Comparison of ENCODE assay signal across 8 cellular contexts in genomic region chr1:155744711-155745283, GRCh38. TPM values are rescaled to one million over a fixed set of nuclear protein-coding genes. Genes with fewer than 3 reads are reported as not detected.
DNase-seq lines count a peak whose midpoint lies in the region; ATAC-seq, FAIRE-seq and TF ChIP-seq lines count a peak whose summit lies in the region.

No MANE protein-coding gene starts in this region.

- no peak for ATAC-seq in SK-N-SH treated with all-trans-retinoic acid at 6 μM for 48 hours
- ATAC-seq in GM18867 (IDR thresholded peaks at IDR 0.05; ENCODE audit: unreplicated experiment): no peak

- H3K4me2 ChIP-seq in SK-N-SH: peak overlapping the region; percentile 83

- FAIRE-seq in kidney (lab: Jason Lieb, UNC): no peak

- peak overlapping the region; percentile 97 for H3K27ac Mint-ChIP-seq in activated naive CD8-positive, alpha-beta T cell

- no peaks in the 10 kb centered on the region for H4K20me1 ChIP-seq in SK-N-SH (ENCODE audit: insufficient read depth)

- CTCF ChIA-PET in SK-N-SH (lab: Yijun Ruan, JAX): interaction anchor here (0.8 to 3.3 kb wide), 6 partner anchors 11 to 322 kb away, joined by 3 to 12 read pairs (median 3); no protein-coding TSS in a partner anchor

- H3K27me3 ChIP-seq in SK-N-SH (ENCODE audit: insufficient read depth): no peaks in the 10 kb centered on the region

- WGBS in SK-N-SH (ENCODE audit: low lambda C conversion rate): 85% methylated on average over 9 of the region's 9 CpGs

- H3K9ac ChIP-seq in SK-N-SH (peak overlapping the region; percentile 80), kidney (ENCODE audit: low read length in 2 of 2) (peak overlapping the region; percentile 79 to 84)

- DNase-seq in SK-N-SH: no peak
- DNase-seq in kidney: no peak
- DNase-seq in substantia nigra (lab: John Stamatoyannopoulos, UW): no peak
- DNase-seq in anterior cingulate cortex (lab: John Stamatoyannopoulos, UW): no peak
- DNase-seq in effector CD4-positive, alpha-beta T cell: no peak

- H3K27me3 Mint-ChIP-seq in activated naive CD8-positive, alpha-beta T cell: no peaks in the 10 kb centered on the region

- POLR2A ChIA-PET in SK-N-SH (lab: Yijun Ruan, JAX): no interaction called here

- H2AFZ ChIP-seq in SK-N-SH (ENCODE audit: low read depth): peak overlapping the region; percentile 93

- no peaks in the 10 kb centered on the region for H3K79me2 ChIP-seq in SK-N-SH (ENCODE audit: insufficient read depth)

- H3F3A ChIP-seq in SK-N-SH (replicated peaks; ENCODE audit: insufficient read depth): peaks cover 27% of the 10 kb centered on the region

- H3K9me3 ChIP-seq in SK-N-SH (no peaks in the 10 kb centered on the region), kidney (ENCODE audit: control insufficient read depth in 1 of 2, low read length in 2 of 2) (no peaks in the 10 kb centered on the region)

- H3K27ac ChIP-seq in SK-N-SH (ENCODE audit: low read depth in 2 of 2, low read length in 1 of 2): peak overlapping the region; percentile 65 to 69
- no peak overlapping the region for H3K27ac ChIP-seq in kidney (ENCODE audit: low read depth in 2 of 2, low read length in 2 of 2)
- peak overlapping the region; percentile 74 for H3K27ac ChIP-seq in substantia nigra (ENCODE audit: low read depth, low read length, poor library complexity, severe bottlenecking)

- H3K4me1 ChIP-seq in SK-N-SH (ENCODE audit: control insufficient read depth in 1 of 2, insufficient read depth in 2 of 2, low read depth in 1 of 2, low read length in 1 of 2) (no peaks in the 10 kb centered on the region), kidney (ENCODE audit: control insufficient read depth in 1 of 2, insufficient read depth in 1 of 2, low read depth in 1 of 2, low read length in 2 of 2) (no peaks in the 10 kb centered on the region)

- no peaks in the 10 kb centered on the region for H3K9me2 ChIP-seq in SK-N-SH

- no peaks in the 10 kb centered on the region for H3K9me3 Mint-ChIP-seq in activated naive CD8-positive, alpha-beta T cell (ENCODE audit: low read depth)

- intact Hi-C loops in kidney (cut with DNase I): no loop called here

- TF ChIP-seq EP300 in SK-N-SH (IDR thresholded peaks at IDR 0.05; ENCODE audit: borderline replicate concordance in 1 of 2, low read depth in 1 of 2, low read length in 1 of 2): no peak

- H3K4me1 Mint-ChIP-seq in activated naive CD8-positive, alpha-beta T cell (ENCODE audit: low read depth): peaks cover 8% of the 10 kb centered on the region

- peak overlapping the region; percentile 59 to 75 for H3K4me3 ChIP-seq in SK-N-SH (ENCODE audit: low read depth in 2 of 2, low read length in 1 of 2)
- H3K4me3 ChIP-seq in kidney (ENCODE audit: low read length in 2 of 2): peak overlapping the region; percentile 83 to 97

- TF ChIP-seq RAD21 in SK-N-SH (IDR thresholded peaks at IDR 0.05; ENCODE audit: low read length): no peak

- peaks cover 3% of the 10 kb centered on the region for H3K36me3 Mint-ChIP-seq in activated naive CD8-positive, alpha-beta T cell

- H3K36me3 ChIP-seq in SK-N-SH (replicated peaks in 1 of 2; ENCODE audit: control insufficient read depth in 1 of 2, insufficient read depth in 2 of 2, low read length in 1 of 2) (peaks cover 0 to 7% of the 10 kb centered on the region in 2 experiments), kidney (ENCODE audit: control insufficient read depth in 1 of 2, insufficient read depth in 2 of 2, low read length in 2 of 2) (no peaks in the 10 kb centered on the region)

- TF ChIP-seq CTCF in SK-N-SH (IDR thresholded peaks at IDR 0.05) (no peak), kidney (IDR thresholded peaks at IDR 0.05; ENCODE audit: borderline replicate concordance, extremely low read depth, insufficient read depth) (no peak)

- H3K4me3 Mint-ChIP-seq in activated naive CD8-positive, alpha-beta T cell: peak overlapping the region; percentile 94

TF ChIP-seq in SK-N-SH, 30 proteins besides CTCF, POLR2A, EP300 and RAD21:
- no peak for TF ChIP-seq MEF2A (IDR thresholded peaks at IDR 0.05; ENCODE audit: borderline replicate concordance, low read depth)
- TF ChIP-seq CHD2 (IDR thresholded peaks at IDR 0.05; ENCODE audit: low read length, partially characterized antibody): no peak
- TF ChIP-seq FOXJ3 (CRISPR knock-in tag; IDR thresholded peaks at IDR 0.05): no peak
- TF ChIP-seq SIN3A (IDR thresholded peaks at IDR 0.05; ENCODE audit: borderline replicate concordance, low read depth, low read length): no peak
- no peak for TF ChIP-seq MAX (IDR thresholded peaks at IDR 0.05; ENCODE audit: low read depth)
- TF ChIP-seq JUND (IDR thresholded peaks at IDR 0.05): no peak
- TF ChIP-seq USF2 (IDR thresholded peaks at IDR 0.05; ENCODE audit: borderline replicate concordance, low read depth, low read length): no peak
- TF ChIP-seq MXI1 (IDR thresholded peaks at IDR 0.05; ENCODE audit: low read depth, low read length): no peak
- no peak for TF ChIP-seq YY1 (IDR thresholded peaks at IDR 0.05; ENCODE audit: low read depth)

TF ChIP-seq in SK-N-SH treated with all-trans-retinoic acid at 6 μM for 48 hours, 23 proteins besides CTCF, POLR2A, EP300 and RAD21:
- TF ChIP-seq TSHZ2 (CRISPR knock-in tag; IDR thresholded peaks at IDR 0.05) (no peak), ZFP3 (CRISPR knock-in tag; IDR thresholded peaks at IDR 0.05) (no peak), ZNF565 (CRISPR knock-in tag; conservative IDR thresholded peaks at IDR 0.05; ENCODE audit: low read depth) (no peak)

RNA-seq across cellular contexts. Expression of gene DAP3, which starts 55.9 kb away (rescaled TPM):
- polyA plus RNA-seq in SK-N-SH (2012; rRNA removed) (115 and 136 TPM in 2 replicates), kidney (ENCODE audit: insufficient read depth, low read depth, low replicate concordance) (92.2 TPM)
- 118 and 122 TPM in 2 replicates for polyA plus RNA-seq in SK-N-SH (2012; cell fraction: cytosol; rRNA removed)
- polyA plus RNA-seq in SK-N-SH (2012; cell fraction: nucleus; rRNA removed): 206 and 220 TPM in 2 replicates
- 85.2 TPM for total RNA-seq in kidney

RNA-seq across cellular contexts. Expression of gene YY1AP1, which starts 56.2 kb away (rescaled TPM):
- polyA plus RNA-seq in SK-N-SH (2012; rRNA removed) (45.0 and 85.3 TPM in 2 replicates), kidney (ENCODE audit: insufficient read depth, low read depth, low replicate concordance) (33.4 TPM)
- polyA plus RNA-seq in SK-N-SH (2012; cell fraction: cytosol; rRNA removed): 60.2 and 63.1 TPM in 2 replicates
- 59.6 and 71.3 TPM in 2 replicates for polyA plus RNA-seq in SK-N-SH (2012; cell fraction: nucleus; rRNA removed)
- 67.1 TPM for total RNA-seq in kidney

Comparison
In these comparisons a context has a peak if more than half of its experiments do, and no peak if none do; other contexts are left out.
1. H3K27ac ChIP-seq: peak in SK-N-SH (2 of 2) and substantia nigra (single experiment); none in kidney (0 of 2).